9 cellular contexts compared by ENCODE assay signal in genomic region chr7:26156454-26157365, GRCh38. TPM values are rescaled to one million over a fixed set of nuclear protein-coding genes. Genes with fewer than 3 reads are reported as not detected.
DNase-seq lines count a peak whose midpoint lies in the region; ATAC-seq and TF ChIP-seq lines count a peak whose summit lies in the region.
"Had no signal": no experiment of that assay in that cellular context is flagged by ENCODE, and none has a peak within 500 bp of the region (broad histone marks: within the 10 kb centered on the region; RNA-seq: fewer than 3 reads in every experiment).

No MANE protein-coding gene starts in this region.

- no peaks in the 10 kb centered on the region for H3K9me3 ChIP-seq in CD4-positive, alpha-beta T cell (ENCODE audit: control insufficient read depth, low read length)
- H3K9me3 ChIP-seq in RWPE2 (ENCODE audit: severe bottlenecking) = no peaks in the 10 kb centered on the region
- H3K9me3 ChIP-seq: neutrophil had no signal

- H3K36me3 ChIP-seq in GM23338 (ENCODE audit: insufficient read depth) (no peaks in the 10 kb centered on the region), RWPE2 (ENCODE audit: low read depth) (no peaks in the 10 kb centered on the region)
- H3K36me3 ChIP-seq: neutrophil had no signal

- in situ Hi-C loops in astrocyte of the cerebellum (cut with HindIII; ENCODE audit: low sequenced_read_pairs) = loop anchor here (25.0 kb wide), 1 partner anchor 1006 kb away; the partner anchor contains the start of genes HOXA10, HOXA3, HOXA7 and HOXA9

- peak; percentile 52 for ATAC-seq in CD4-positive, alpha-beta T cell (ENCODE audit: poor library complexity)
- ATAC-seq in GM23338 (no peak), RWPE2 (ENCODE audit: low read depth) (peak; percentile 77), GM19397 (IDR thresholded peaks at IDR 0.05; ENCODE audit: unreplicated experiment) (no peak)

- H3K27me3 ChIP-seq in CD4-positive, alpha-beta T cell (ENCODE audit: control insufficient read depth, insufficient read depth, low read length) = no peaks in the 10 kb centered on the region
- H3K27me3 ChIP-seq in GM23338 (ENCODE audit: insufficient read depth) = no peaks in the 10 kb centered on the region
- H3K27me3 ChIP-seq in RWPE2 (ENCODE audit: insufficient read depth, poor library complexity, severe bottlenecking) = no peaks in the 10 kb centered on the region

- peaks cover 87% of the 10 kb centered on the region for H3K79me2 ChIP-seq in GM23338 (replicated peaks; ENCODE audit: insufficient read depth)

- H3K27ac ChIP-seq in CD4-positive, alpha-beta T cell (ENCODE audit: low read depth, low read length) = peak overlapping the region; percentile 53
- H3K27ac ChIP-seq in GM23338 (ENCODE audit: low read depth) (peak overlapping the region; percentile 71), RWPE2 (ENCODE audit: poor library complexity, severe bottlenecking) (peak overlapping the region; percentile 70)
- H3K27ac ChIP-seq: neutrophil had no signal

- H3F3A ChIP-seq in GM23338 (replicated peaks; ENCODE audit: low read depth) = peaks cover 10% of the 10 kb centered on the region; the same call in 1 of the 2 replicates

- POLR2A ChIA-PET in CD4-positive, alpha-beta T cell (lab: Charles Lee) = interaction anchor here (0.9 to 3.5 kb wide), 11 partner anchors 10 to 66 kb away, joined by 3 to 19 read pairs (median 5); partner anchors contain the start of genes CBX3 and HNRNPA2B1

- H3K9me3 Mint-ChIP-seq in CD4-positive, alpha-beta T cell = no peaks in the 10 kb centered on the region
- H3K9me3 Mint-ChIP-seq in GM23338 = peaks cover 3% of the 10 kb centered on the region; the same call in 2 of the 3 replicates

- CTCF ChIA-PET in CD4-positive, alpha-beta T cell (lab: Charles Lee) = interaction anchor here (1.4 to 1.7 kb wide), 5 partner anchors 11 to 46 kb away, joined by 3 to 7 read pairs (median 4); no protein-coding TSS in a partner anchor

- no peak for TF ChIP-seq CTCF in CD4-positive, alpha-beta T cell (IDR thresholded peaks at IDR 0.05)
- TF ChIP-seq CTCF in GM23338 (conservative IDR thresholded peaks at IDR 0.05; ENCODE audit: low read depth in 2 of 2) (no peak), RWPE2 (IDR thresholded peaks at IDR 0.05; ENCODE audit: poor library complexity, severe bottlenecking) (no peak), astrocyte of the cerebellum (IDR thresholded peaks at IDR 0.05; ENCODE audit: low read depth, low read length, missing control alignments) (no peak)

- DNase-seq in CD4-positive, alpha-beta T cell = peak in 4 of 10 experiments; percentile 17 to 33 (median 26)
- DNase-seq in GM23338 (ENCODE audit: low spot score) = no peak
- no peak for DNase-seq in RWPE2 (ENCODE audit: low spot score)
- peak; percentile 95 for DNase-seq in astrocyte of the cerebellum (ENCODE audit: low read depth)
- DNase-seq in myocyte (ENCODE audit: low read depth) = peak; percentile 76
- DNase-seq in NCI-H2029 treated with DMSO at 0.1 percent for 48 hours (lab: John Stamatoyannopoulos, UW) = no peak
- DNase-seq in globus pallidus (ENCODE audit: low spot score) = no peak

- peak overlapping the region; percentile 66 for H3K4me3 Mint-ChIP-seq in CD4-positive, alpha-beta T cell
- H3K4me3 Mint-ChIP-seq in GM23338 = peak overlapping the region; percentile 99

- intact Hi-C loops in CD4-positive, alpha-beta T cell (cut with DNase I, micrococcal nuclease) = loop anchor here (1.0 to 5.0 kb wide), 2 partner anchors 42 to 1861 kb away; no protein-coding TSS in a partner anchor

- H4K20me1 ChIP-seq in GM23338 (replicated peaks; ENCODE audit: insufficient read depth) = peaks cover 46% of the 10 kb centered on the region

- H2AFZ ChIP-seq in GM23338 = no peak overlapping the region

- no peaks in the 10 kb centered on the region for H3K27me3 Mint-ChIP-seq in CD4-positive, alpha-beta T cell
- H3K27me3 Mint-ChIP-seq in GM23338 (ENCODE audit: insufficient read depth, low read depth, poor library complexity) = peaks cover 19% of the 10 kb centered on the region

- H3K9me2 ChIP-seq in GM23338 (ENCODE audit: insufficient read depth) = no peaks in the 10 kb centered on the region

- H3K27ac Mint-ChIP-seq in CD4-positive, alpha-beta T cell = peak overlapping the region; percentile 77
- peak overlapping the region; percentile 78; the same call in 1 of the 2 replicates for H3K27ac Mint-ChIP-seq in GM23338

- H3K4me1 ChIP-seq in GM23338 (ENCODE audit: insufficient read depth) = peaks cover 76% of the 10 kb centered on the region
- H3K4me1 ChIP-seq in RWPE2 (ENCODE audit: insufficient read depth, poor library complexity, severe bottlenecking) = peaks cover 41% of the 10 kb centered on the region

- peaks cover 1% of the 10 kb centered on the region for H3K36me3 Mint-ChIP-seq in CD4-positive, alpha-beta T cell (ENCODE audit: low read depth)
- H3K36me3 Mint-ChIP-seq in GM23338 (ENCODE audit: low read depth) = peaks cover 66% of the 10 kb centered on the region

- peak overlapping the region; percentile 76 for H3K4me2 ChIP-seq in GM23338

- H3K4me3 ChIP-seq in GM23338 (peak overlapping the region; percentile 51; the same call in 1 of the 2 replicates), RWPE2 (ENCODE audit: severe bottlenecking) (peak overlapping the region; percentile 9), astrocyte of the cerebellum (ENCODE audit: low read depth, low read length) (peak overlapping the region; percentile 9)

- H3K4me1 Mint-ChIP-seq in CD4-positive, alpha-beta T cell (ENCODE audit: low read depth) = peaks cover 66% of the 10 kb centered on the region
- peaks cover 72% of the 10 kb centered on the region for H3K4me1 Mint-ChIP-seq in GM23338

TF ChIP-seq in GM23338, 12 proteins besides CTCF, POLR2A, EP300 and RAD21:
- 0 out of 2 replicates have a peak, but pooled peaks have one; percentile 18 for TF ChIP-seq POLR2AphosphoS5 (IDR thresholded peaks at IDR 0.05; ENCODE audit: low read depth)
- TF ChIP-seq STAT1 (IDR thresholded peaks at IDR 0.05; ENCODE audit: unreplicated experiment) = no peak
- TF ChIP-seq ZNF114 (CRISPR knock-in tag; IDR thresholded peaks at IDR 0.05) = no peak
- no peak for TF ChIP-seq ETS1 (IDR thresholded peaks at IDR 0.05)
- TF ChIP-seq, protein P1, sequence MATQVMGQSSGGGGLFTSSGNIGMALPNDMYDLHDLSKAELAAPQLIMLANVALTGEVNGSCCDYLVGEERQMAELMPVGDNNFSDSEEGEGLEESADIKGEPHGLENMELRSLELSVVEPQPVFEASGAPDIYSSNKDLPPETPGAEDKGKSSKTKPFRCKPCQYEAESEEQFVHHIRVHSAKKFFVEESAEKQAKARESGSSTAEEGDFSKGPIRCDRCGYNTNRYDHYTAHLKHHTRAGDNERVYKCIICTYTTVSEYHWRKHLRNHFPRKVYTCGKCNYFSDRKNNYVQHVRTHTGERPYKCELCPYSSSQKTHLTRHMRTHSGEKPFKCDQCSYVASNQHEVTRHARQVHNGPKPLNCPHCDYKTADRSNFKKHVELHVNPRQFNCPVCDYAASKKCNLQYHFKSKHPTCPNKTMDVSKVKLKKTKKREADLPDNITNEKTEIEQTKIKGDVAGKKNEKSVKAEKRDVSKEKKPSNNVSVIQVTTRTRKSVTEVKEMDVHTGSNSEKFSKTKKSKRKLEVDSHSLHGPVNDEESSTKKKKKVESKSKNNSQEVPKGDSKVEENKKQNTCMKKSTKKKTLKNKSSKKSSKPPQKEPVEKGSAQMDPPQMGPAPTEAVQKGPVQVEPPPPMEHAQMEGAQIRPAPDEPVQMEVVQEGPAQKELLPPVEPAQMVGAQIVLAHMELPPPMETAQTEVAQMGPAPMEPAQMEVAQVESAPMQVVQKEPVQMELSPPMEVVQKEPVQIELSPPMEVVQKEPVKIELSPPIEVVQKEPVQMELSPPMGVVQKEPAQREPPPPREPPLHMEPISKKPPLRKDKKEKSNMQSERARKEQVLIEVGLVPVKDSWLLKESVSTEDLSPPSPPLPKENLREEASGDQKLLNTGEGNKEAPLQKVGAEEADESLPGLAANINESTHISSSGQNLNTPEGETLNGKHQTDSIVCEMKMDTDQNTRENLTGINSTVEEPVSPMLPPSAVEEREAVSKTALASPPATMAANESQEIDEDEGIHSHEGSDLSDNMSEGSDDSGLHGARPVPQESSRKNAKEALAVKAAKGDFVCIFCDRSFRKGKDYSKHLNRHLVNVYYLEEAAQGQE (IDR thresholded peaks at IDR 0.05; ENCODE audit: unreplicated experiment) = no peak
- no peak for TF ChIP-seq ZNF331 (CRISPR knock-in tag; IDR thresholded peaks at IDR 0.05; ENCODE audit: low read depth)

RNA-seq across cellular contexts. Expression of gene NFE2L3, which starts 4.7 kb away (rescaled TPM):
- total RNA-seq in CD4-positive, alpha-beta T cell = under 1 TPM; 0.45 to 0.93 TPM
- 129 and 142 TPM in 2 replicates for total RNA-seq in GM23338 (2014; rRNA removed; shearing (Covaris generic))
- polyA plus RNA-seq in GM23338 (2016; fragmentation: Nextera tagmentation; extraction: Ambion mirVana) = 62.0 and 66.4 TPM in 2 replicates
- total RNA-seq in myocyte = 0.88 and 1.2 TPM in 2 replicates
- 2.5 TPM for polyA plus RNA-seq in myocyte (2012)

RNA-seq across cellular contexts. Expression of gene HNRNPA2B1, which starts 43.8 kb away (rescaled TPM):
- total RNA-seq in CD4-positive, alpha-beta T cell = 100 to 1,000 TPM; 282 to 299 TPM
- total RNA-seq in GM23338 (2014; rRNA removed; shearing (Covaris generic)) = 598 and 602 TPM in 2 replicates
- 1,534 and 1,577 TPM in 2 replicates for polyA plus RNA-seq in GM23338 (2016; fragmentation: Nextera tagmentation; extraction: Ambion mirVana)
- 233 and 240 TPM in 2 replicates for total RNA-seq in myocyte
- polyA plus RNA-seq in myocyte (2012) = 417 TPM

RNA-seq across cellular contexts. Expression of gene CBX3, which starts 44.8 kb away (rescaled TPM):
- total RNA-seq in CD4-positive, alpha-beta T cell = 100 to 1,000 TPM; 124 to 132 TPM
- 249 and 272 TPM in 2 replicates for total RNA-seq in GM23338 (2014; rRNA removed; shearing (Covaris generic))
- polyA plus RNA-seq in GM23338 (2016; fragmentation: Nextera tagmentation; extraction: Ambion mirVana) = 226 and 236 TPM in 2 replicates
- 208 and 239 TPM in 2 replicates for total RNA-seq in myocyte
- 93.9 TPM for polyA plus RNA-seq in myocyte (2012)

Comparison
In these comparisons a context has a peak if more than half of its experiments do, and no peak if none do; other contexts are left out.
1. ATAC-seq: peak in CD4-positive, alpha-beta T cell (single experiment) and RWPE2 (single experiment); none in GM23338 (single experiment) and GM19397 (single experiment).
2. DNase-seq: peak in astrocyte of the cerebellum (single experiment) and myocyte (single experiment); none in GM23338 (single experiment), RWPE2 (single experiment), NCI-H2029 treated with DMSO at 0.1 percent for 48 hours (single experiment) and globus pallidus (single experiment).
3. RNA of gene NFE2L3, which starts 4.7 kb away (total RNA-seq): 129 to 142 TPM in GM23338; 0.45 to 0.93 TPM in CD4-positive, alpha-beta T cell and 0.88 to 1.2 TPM in myocyte; every median in the first group is over 10 times any median in the second.
4. Peak in every context shown above with its lines, with median percentiles within 50 percentile points of each other: H3K27ac ChIP-seq and H3K4me3 ChIP-seq.